In genomic region chr2:168773719-168774521, GRCh38 we compare ENCODE assay signal across 1 cellular context.
TF ChIP-seq lines count a peak whose summit lies in the region.

No MANE protein-coding gene starts in this region.

TF ChIP-seq in K562, 482 proteins besides CTCF, POLR2A, EP300 and RAD21 (continued from another document and continues in another):
- TF ChIP-seq, protein P1, sequence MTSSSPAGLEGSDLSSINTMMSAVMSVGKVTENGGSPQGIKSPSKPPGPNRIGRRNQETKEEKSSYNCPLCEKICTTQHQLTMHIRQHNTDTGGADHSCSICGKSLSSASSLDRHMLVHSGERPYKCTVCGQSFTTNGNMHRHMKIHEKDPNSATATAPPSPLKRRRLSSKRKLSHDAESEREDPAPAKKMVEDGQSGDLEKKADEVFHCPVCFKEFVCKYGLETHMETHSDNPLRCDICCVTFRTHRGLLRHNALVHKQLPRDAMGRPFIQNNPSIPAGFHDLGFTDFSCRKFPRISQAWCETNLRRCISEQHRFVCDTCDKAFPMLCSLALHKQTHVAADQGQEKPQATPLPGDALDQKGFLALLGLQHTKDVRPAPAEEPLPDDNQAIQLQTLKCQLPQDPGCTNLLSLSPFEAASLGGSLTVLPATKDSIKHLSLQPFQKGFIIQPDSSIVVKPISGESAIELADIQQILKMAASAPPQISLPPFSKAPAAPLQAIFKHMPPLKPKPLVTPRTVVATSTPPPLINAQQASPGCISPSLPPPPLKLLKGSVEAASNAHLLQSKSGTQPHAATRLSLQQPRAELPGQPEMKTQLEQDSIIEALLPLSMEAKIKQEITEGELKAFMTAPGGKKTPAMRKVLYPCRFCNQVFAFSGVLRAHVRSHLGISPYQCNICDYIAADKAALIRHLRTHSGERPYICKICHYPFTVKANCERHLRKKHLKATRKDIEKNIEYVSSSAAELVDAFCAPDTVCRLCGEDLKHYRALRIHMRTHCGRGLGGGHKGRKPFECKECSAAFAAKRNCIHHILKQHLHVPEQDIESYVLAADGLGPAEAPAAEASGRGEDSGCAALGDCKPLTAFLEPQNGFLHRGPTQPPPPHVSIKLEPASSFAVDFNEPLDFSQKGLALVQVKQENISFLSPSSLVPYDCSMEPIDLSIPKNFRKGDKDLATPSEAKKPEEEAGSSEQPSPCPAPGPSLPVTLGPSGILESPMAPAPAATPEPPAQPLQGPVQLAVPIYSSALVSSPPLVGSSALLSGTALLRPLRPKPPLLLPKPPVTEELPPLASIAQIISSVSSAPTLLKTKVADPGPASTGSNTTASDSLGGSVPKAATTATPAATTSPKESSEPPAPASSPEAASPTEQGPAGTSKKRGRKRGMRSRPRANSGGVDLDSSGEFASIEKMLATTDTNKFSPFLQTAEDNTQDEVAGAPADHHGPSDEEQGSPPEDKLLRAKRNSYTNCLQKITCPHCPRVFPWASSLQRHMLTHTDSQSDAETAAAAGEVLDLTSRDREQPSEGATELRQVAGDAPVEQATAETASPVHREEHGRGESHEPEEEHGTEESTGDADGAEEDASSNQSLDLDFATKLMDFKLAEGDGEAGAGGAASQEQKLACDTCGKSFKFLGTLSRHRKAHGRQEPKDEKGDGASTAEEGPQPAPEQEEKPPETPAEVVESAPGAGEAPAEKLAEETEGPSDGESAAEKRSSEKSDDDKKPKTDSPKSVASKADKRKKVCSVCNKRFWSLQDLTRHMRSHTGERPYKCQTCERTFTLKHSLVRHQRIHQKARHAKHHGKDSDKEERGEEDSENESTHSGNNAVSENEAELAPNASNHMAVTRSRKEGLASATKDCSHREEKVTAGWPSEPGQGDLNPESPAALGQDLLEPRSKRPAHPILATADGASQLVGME (CRISPR knock-in tag; IDR thresholded peaks at IDR 0.05), result peak; percentile 40; the same call in 1 of the 2 replicates
- TF ChIP-seq PHTF2 (CRISPR knock-in tag; IDR thresholded peaks at IDR 0.05), result no peak
- peak; percentile 63 for TF ChIP-seq HNRNPUL1 (IDR thresholded peaks at IDR 0.05; ENCODE audit: low read length)
- no peak for TF ChIP-seq ZNF511 (CRISPR knock-in tag; IDR thresholded peaks at IDR 0.05)
- peak; percentile 79 for TF ChIP-seq DACH1 (IDR thresholded peaks at IDR 0.05; ENCODE audit: partially characterized antibody)
- TF ChIP-seq ZNF253 (CRISPR knock-in tag; conservative IDR thresholded peaks at IDR 0.05), result no peak
- TF ChIP-seq, protein P2, sequence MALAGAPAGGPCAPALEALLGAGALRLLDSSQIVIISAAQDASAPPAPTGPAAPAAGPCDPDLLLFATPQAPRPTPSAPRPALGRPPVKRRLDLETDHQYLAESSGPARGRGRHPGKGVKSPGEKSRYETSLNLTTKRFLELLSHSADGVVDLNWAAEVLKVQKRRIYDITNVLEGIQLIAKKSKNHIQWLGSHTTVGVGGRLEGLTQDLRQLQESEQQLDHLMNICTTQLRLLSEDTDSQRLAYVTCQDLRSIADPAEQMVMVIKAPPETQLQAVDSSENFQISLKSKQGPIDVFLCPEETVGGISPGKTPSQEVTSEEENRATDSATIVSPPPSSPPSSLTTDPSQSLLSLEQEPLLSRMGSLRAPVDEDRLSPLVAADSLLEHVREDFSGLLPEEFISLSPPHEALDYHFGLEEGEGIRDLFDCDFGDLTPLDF (CRISPR knock-in tag; IDR thresholded peaks at IDR 0.05), result no peak
- TF ChIP-seq HCFC1 (IDR thresholded peaks at IDR 0.05; ENCODE audit: low read depth, low read length), result no peak; the same call in 1 of the 2 replicates
- TF ChIP-seq TAF1 (IDR thresholded peaks at IDR 0.05; ENCODE audit: control insufficient read depth, extremely low read depth, insufficient read depth, low read length, severe bottlenecking), result peak; percentile 40
- TF ChIP-seq TCFL5 (CRISPR knock-in tag; conservative IDR thresholded peaks at IDR 0.05), result no peak; the same call in 1 of the 2 replicates
- peak; percentile 45; the same call in 1 of the 2 replicates for TF ChIP-seq CHD2 (IDR thresholded peaks at IDR 0.05; ENCODE audit: low read depth, low read length)
- no peak for TF ChIP-seq LARP7 (IDR thresholded peaks at IDR 0.05)
- TF ChIP-seq YY1 (IDR thresholded peaks at IDR 0.05; ENCODE audit: borderline replicate concordance in 1 of 3, control insufficient read depth in 1 of 3, extremely low read depth in 1 of 3, insufficient read depth in 3 of 3, insufficient read length in 1 of 3, insufficient replicate concordance in 2 of 3, low read depth in 1 of 3, low read length in 2 of 3), result peak in 2 of 3 experiments; percentile 9 to 24
- TF ChIP-seq ELF2 (CRISPR knock-in tag; IDR thresholded peaks at IDR 0.05), result no peak
- TF ChIP-seq DLX4 (CRISPR knock-in tag; IDR thresholded peaks at IDR 0.05), result no peak
- peak; percentile 72; the same call in 1 of the 2 replicates for TF ChIP-seq ZNF274 (IDR thresholded peaks at IDR 0.05; ENCODE audit: borderline replicate concordance, low read depth, low read length)
- no peak for TF ChIP-seq HNRNPL (IDR thresholded peaks at IDR 0.05; ENCODE audit: low read depth, low read length)
- no peak for TF ChIP-seq POLR2G (IDR thresholded peaks at IDR 0.05; ENCODE audit: low read depth, low read length)
- TF ChIP-seq, protein P3, sequence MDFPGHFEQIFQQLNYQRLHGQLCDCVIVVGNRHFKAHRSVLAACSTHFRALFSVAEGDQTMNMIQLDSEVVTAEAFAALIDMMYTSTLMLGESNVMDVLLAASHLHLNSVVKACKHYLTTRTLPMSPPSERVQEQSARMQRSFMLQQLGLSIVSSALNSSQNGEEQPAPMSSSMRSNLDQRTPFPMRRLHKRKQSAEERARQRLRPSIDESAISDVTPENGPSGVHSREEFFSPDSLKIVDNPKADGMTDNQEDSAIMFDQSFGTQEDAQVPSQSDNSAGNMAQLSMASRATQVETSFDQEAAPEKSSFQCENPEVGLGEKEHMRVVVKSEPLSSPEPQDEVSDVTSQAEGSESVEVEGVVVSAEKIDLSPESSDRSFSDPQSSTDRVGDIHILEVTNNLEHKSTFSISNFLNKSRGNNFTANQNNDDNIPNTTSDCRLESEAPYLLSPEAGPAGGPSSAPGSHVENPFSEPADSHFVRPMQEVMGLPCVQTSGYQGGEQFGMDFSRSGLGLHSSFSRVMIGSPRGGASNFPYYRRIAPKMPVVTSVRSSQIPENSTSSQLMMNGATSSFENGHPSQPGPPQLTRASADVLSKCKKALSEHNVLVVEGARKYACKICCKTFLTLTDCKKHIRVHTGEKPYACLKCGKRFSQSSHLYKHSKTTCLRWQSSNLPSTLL (IDR thresholded peaks at IDR 0.05), result no peak
- TF ChIP-seq SMAD4 (CRISPR knock-in tag; conservative IDR thresholded peaks at IDR 0.05), result peak; percentile 93
- peak; percentile 78 for TF ChIP-seq MEF2D (tag; conservative IDR thresholded peaks at IDR 0.05; ENCODE audit: low read depth)
- no peak for TF ChIP-seq ZNF668 (CRISPR knock-in tag; IDR thresholded peaks at IDR 0.05)
- TF ChIP-seq SNAPC5 (CRISPR knock-in tag; IDR thresholded peaks at IDR 0.05), result no peak
- TF ChIP-seq DNMT1 (IDR thresholded peaks at IDR 0.05), result no peak
- TF ChIP-seq ZNF41 (CRISPR knock-in tag; conservative IDR thresholded peaks at IDR 0.05), result peak; percentile 4; the same call in 1 of the 2 replicates
- TF ChIP-seq CUX1 (CRISPR knock-in tag; IDR thresholded peaks at IDR 0.05), result peak; percentile 90
- 0 out of 4 replicates have a peak, but pooled peaks of 1 of the 2 experiments have one; percentile 60 for TF ChIP-seq SIN3A (IDR thresholded peaks at IDR 0.05; ENCODE audit: borderline replicate concordance in 2 of 2, control insufficient read depth in 1 of 2, low read depth in 2 of 2, low read length in 2 of 2)
- TF ChIP-seq TRIM24 (IDR thresholded peaks at IDR 0.05), result peak; percentile 99
- TF ChIP-seq ZFP36 (IDR thresholded peaks at IDR 0.05; ENCODE audit: low read depth, low read length, partially characterized antibody), result peak; percentile 57
- TF ChIP-seq ZNF77 (CRISPR knock-in tag; IDR thresholded peaks at IDR 0.05), result no peak
- TF ChIP-seq KLF6 (CRISPR knock-in tag; IDR thresholded peaks at IDR 0.05; ENCODE audit: borderline replicate concordance), result peak; percentile 5; the same call in 1 of the 2 replicates
- peak; percentile 54; the same call in 1 of the 2 replicates for TF ChIP-seq TFAP4 (CRISPR knock-in tag; IDR thresholded peaks at IDR 0.05; ENCODE audit: borderline replicate concordance)
- peak; percentile 96 to 98 for TF ChIP-seq ARNT (IDR thresholded peaks at IDR 0.05)
- no peak; the same call in 1 of the 2 replicates for TF ChIP-seq ZFX (CRISPR knock-in tag; IDR thresholded peaks at IDR 0.05)
- peak; percentile 75 for TF ChIP-seq MECOM (CRISPR knock-in tag; IDR thresholded peaks at IDR 0.05)
- TF ChIP-seq STAT5B (CRISPR knock-in tag; IDR thresholded peaks at IDR 0.05), result no peak
- TF ChIP-seq ZNF395 (CRISPR knock-in tag; IDR thresholded peaks at IDR 0.05), result no peak
- TF ChIP-seq HMGN3 (IDR thresholded peaks at IDR 0.05; ENCODE audit: borderline replicate concordance, extremely low read depth, insufficient read length, low read depth, low read length), result no peak
- TF ChIP-seq C11orf30 (IDR thresholded peaks at IDR 0.05; ENCODE audit: low read depth), result no peak
- TF ChIP-seq ZNF639 (CRISPR knock-in tag; conservative IDR thresholded peaks at IDR 0.05 in 1 of 2, IDR thresholded peaks at IDR 0.05 in 1 of 2), result peak in 1 of 2 experiments; percentile 79; a peak in 2 of 4 replicates
- 0 out of 2 replicates have a peak, but pooled peaks have one; percentile 40 for TF ChIP-seq RBFOX2 (IDR thresholded peaks at IDR 0.05; ENCODE audit: low read depth, low read length)
- no peak for TF ChIP-seq FOS (IDR thresholded peaks at IDR 0.05; ENCODE audit: extremely low read depth, insufficient read length)
- peak; percentile 90 for TF ChIP-seq ZEB2 (IDR thresholded peaks at IDR 0.05)
- no peak for TF ChIP-seq CCAR2 (IDR thresholded peaks at IDR 0.05; ENCODE audit: low read depth, low read length)
